ENCODE assay signal across 1 cellular context in genomic region chr1:156508955-156509234, GRCh38.
TF ChIP-seq lines count a peak whose summit lies in the region.

No MANE protein-coding gene starts in this region.

TF ChIP-seq in HepG2, 621 proteins besides CTCF, POLR2A, EP300 and RAD21 (continued from another document):
- TF ChIP-seq ZNF496 (CRISPR knock-in tag; IDR thresholded peaks at IDR 0.05; ENCODE audit: insufficient replicate concordance) (no peak), KDM3A (CRISPR knock-in tag; IDR thresholded peaks at IDR 0.05; ENCODE audit: low read depth) (no peak), ZNF350 (CRISPR knock-in tag; IDR thresholded peaks at IDR 0.05; ENCODE audit: borderline replicate concordance, low read depth) (no peak), ZNF550 (CRISPR knock-in tag; IDR thresholded peaks at IDR 0.05; ENCODE audit: borderline replicate concordance) (no peak), RARG (CRISPR knock-in tag; IDR thresholded peaks at IDR 0.05; ENCODE audit: low read depth) (no peak), ZBTB8A (CRISPR knock-in tag; IDR thresholded peaks at IDR 0.05; ENCODE audit: borderline replicate concordance, low read depth) (no peak), STAG1 (CRISPR knock-in tag; IDR thresholded peaks at IDR 0.05) (no peak), ZNF839 (CRISPR knock-in tag; IDR thresholded peaks at IDR 0.05; ENCODE audit: borderline replicate concordance) (no peak), CEBPB (IDR thresholded peaks at IDR 0.05; ENCODE audit: borderline replicate concordance, low read depth, low read length) (no peak)
- TF ChIP-seq, protein P1, sequence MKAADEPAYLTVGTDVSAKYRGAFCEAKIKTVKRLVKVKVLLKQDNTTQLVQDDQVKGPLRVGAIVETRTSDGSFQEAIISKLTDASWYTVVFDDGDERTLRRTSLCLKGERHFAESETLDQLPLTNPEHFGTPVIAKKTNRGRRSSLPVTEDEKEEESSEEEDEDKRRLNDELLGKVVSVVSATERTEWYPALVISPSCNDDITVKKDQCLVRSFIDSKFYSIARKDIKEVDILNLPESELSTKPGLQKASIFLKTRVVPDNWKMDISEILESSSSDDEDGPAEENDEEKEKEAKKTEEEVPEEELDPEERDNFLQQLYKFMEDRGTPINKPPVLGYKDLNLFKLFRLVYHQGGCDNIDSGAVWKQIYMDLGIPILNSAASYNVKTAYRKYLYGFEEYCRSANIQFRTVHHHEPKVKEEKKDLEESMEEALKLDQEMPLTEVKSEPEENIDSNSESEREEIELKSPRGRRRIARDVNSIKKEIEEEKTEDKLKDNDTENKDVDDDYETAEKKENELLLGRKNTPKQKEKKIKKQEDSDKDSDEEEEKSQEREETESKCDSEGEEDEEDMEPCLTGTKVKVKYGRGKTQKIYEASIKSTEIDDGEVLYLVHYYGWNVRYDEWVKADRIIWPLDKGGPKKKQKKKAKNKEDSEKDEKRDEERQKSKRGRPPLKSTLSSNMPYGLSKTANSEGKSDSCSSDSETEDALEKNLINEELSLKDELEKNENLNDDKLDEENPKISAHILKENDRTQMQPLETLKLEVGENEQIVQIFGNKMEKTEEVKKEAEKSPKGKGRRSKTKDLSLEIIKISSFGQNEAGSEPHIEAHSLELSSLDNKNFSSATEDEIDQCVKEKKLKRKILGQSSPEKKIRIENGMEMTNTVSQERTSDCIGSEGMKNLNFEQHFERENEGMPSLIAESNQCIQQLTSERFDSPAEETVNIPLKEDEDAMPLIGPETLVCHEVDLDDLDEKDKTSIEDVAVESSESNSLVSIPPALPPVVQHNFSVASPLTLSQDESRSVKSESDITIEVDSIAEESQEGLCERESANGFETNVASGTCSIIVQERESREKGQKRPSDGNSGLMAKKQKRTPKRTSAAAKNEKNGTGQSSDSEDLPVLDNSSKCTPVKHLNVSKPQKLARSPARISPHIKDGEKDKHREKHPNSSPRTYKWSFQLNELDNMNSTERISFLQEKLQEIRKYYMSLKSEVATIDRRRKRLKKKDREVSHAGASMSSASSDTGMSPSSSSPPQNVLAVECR (CRISPR knock-in tag; IDR thresholded peaks at IDR 0.05; ENCODE audit: borderline replicate concordance): no peak
- TF ChIP-seq, protein P2, sequence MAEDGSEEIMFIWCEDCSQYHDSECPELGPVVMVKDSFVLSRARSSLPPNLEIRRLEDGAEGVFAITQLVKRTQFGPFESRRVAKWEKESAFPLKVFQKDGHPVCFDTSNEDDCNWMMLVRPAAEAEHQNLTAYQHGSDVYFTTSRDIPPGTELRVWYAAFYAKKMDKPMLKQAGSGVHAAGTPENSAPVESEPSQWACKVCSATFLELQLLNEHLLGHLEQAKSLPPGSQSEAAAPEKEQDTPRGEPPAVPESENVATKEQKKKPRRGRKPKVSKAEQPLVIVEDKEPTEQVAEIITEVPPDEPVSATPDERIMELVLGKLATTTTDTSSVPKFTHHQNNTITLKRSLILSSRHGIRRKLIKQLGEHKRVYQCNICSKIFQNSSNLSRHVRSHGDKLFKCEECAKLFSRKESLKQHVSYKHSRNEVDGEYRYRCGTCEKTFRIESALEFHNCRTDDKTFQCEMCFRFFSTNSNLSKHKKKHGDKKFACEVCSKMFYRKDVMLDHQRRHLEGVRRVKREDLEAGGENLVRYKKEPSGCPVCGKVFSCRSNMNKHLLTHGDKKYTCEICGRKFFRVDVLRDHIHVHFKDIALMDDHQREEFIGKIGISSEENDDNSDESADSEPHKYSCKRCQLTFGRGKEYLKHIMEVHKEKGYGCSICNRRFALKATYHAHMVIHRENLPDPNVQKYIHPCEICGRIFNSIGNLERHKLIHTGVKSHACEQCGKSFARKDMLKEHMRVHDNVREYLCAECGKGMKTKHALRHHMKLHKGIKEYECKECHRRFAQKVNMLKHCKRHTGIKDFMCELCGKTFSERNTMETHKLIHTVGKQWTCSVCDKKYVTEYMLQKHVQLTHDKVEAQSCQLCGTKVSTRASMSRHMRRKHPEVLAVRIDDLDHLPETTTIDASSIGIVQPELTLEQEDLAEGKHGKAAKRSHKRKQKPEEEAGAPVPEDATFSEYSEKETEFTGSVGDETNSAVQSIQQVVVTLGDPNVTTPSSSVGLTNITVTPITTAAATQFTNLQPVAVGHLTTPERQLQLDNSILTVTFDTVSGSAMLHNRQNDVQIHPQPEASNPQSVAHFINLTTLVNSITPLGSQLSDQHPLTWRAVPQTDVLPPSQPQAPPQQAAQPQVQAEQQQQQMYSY (CRISPR knock-in tag; IDR thresholded peaks at IDR 0.05): no peak
